ENCODE assay signal across 25 cellular contexts in genomic region chr10:92218569-92218968, GRCh38.
DNase-seq lines count a peak whose midpoint lies in the region; ATAC-seq, FAIRE-seq and TF ChIP-seq lines count a peak whose summit lies in the region.
"Had no signal": no experiment of that assay in that cellular context is flagged by ENCODE, and none has a peak within 500 bp of the region (broad histone marks: within the 10 kb centered on the region; RNA-seq: fewer than 3 reads in every experiment).

No MANE protein-coding gene starts in this region.

- intact Hi-C loops in activated T-helper 2 cell treated with anti-CD3 and anti-CD28 coated beads, Interferon-gamma antibody, Interleukin-2, Interleukin-4, amounts not matched to agents 10 μg/mL and 5 μg/mL and 100 μg/mL, durations not matched to agents 14 hours and 24 hours and 36 hours (cut with micrococcal nuclease), result no loop called here

- no peaks in the 10 kb centered on the region for H3K9me3 Mint-ChIP-seq in GM23338
- H3K9me3 Mint-ChIP-seq in neural crest cell, result no peaks in the 10 kb centered on the region
- H3K9me3 Mint-ChIP-seq in activated T-helper 2 cell treated with anti-CD3 and anti-CD28 coated beads, Interferon-gamma antibody, Interleukin-2, Interleukin-4, amounts not matched to agents 10 μg/mL and 5 μg/mL and 100 μg/mL, durations not matched to agents 14 hours and 24 hours and 36 hours, result no peaks in the 10 kb centered on the region
- H3K9me3 Mint-ChIP-seq: CD4-positive, alpha-beta memory T cell; CD4-positive, CD25-positive, alpha-beta regulatory T cell; CD8-positive, alpha-beta memory T cell had no signal

- H3K36me3 Mint-ChIP-seq in GM23338 (ENCODE audit: low read depth) (no peaks in the 10 kb centered on the region), neural crest cell (ENCODE audit: low read depth) (no peaks in the 10 kb centered on the region)
- no peaks in the 10 kb centered on the region for H3K36me3 Mint-ChIP-seq in activated T-helper 2 cell treated with anti-CD3 and anti-CD28 coated beads, Interferon-gamma antibody, Interleukin-2, Interleukin-4, amounts not matched to agents 10 μg/mL and 5 μg/mL and 100 μg/mL, durations not matched to agents 14 hours and 24 hours and 36 hours (ENCODE audit: low read depth)
- H3K36me3 Mint-ChIP-seq: CD4-positive, CD25-positive, alpha-beta regulatory T cell had no signal

- no peak overlapping the region for H3K4me3 Mint-ChIP-seq in GM23338
- H3K4me3 Mint-ChIP-seq in neural crest cell, result no peak overlapping the region
- no peak overlapping the region for H3K4me3 Mint-ChIP-seq in activated T-helper 2 cell treated with anti-CD3 and anti-CD28 coated beads, Interferon-gamma antibody, Interleukin-2, Interleukin-4, amounts not matched to agents 10 μg/mL and 5 μg/mL and 100 μg/mL, durations not matched to agents 14 hours and 24 hours and 36 hours (ENCODE audit: low read depth)
- H3K4me3 Mint-ChIP-seq: CD14-positive monocyte; CD4-positive, alpha-beta memory T cell; CD4-positive, CD25-positive, alpha-beta regulatory T cell; CD8-positive, alpha-beta memory T cell had no signal

- peak; percentile 16; the same call in 2 of the 3 replicates for ATAC-seq in GM23338

- H4K20me1 ChIP-seq in GM23338 (replicated peaks; ENCODE audit: insufficient read depth), result no peaks in the 10 kb centered on the region
- H4K20me1 ChIP-seq: BLaER1 had no signal

- H3F3A ChIP-seq in GM23338 (replicated peaks; ENCODE audit: low read depth), result no peaks in the 10 kb centered on the region

- H3K4me1 Mint-ChIP-seq in GM23338 (peaks cover 16% of the 10 kb centered on the region; the same call in 2 of the 3 replicates), neural crest cell (peaks cover 9% of the 10 kb centered on the region)
- peaks cover 3% of the 10 kb centered on the region for H3K4me1 Mint-ChIP-seq in activated T-helper 2 cell treated with anti-CD3 and anti-CD28 coated beads, Interferon-gamma antibody, Interleukin-2, Interleukin-4, amounts not matched to agents 10 μg/mL and 5 μg/mL and 100 μg/mL, durations not matched to agents 14 hours and 24 hours and 36 hours (ENCODE audit: low read depth)
- H3K4me1 Mint-ChIP-seq: CD14-positive monocyte had no signal

- H3K4me3 ChIP-seq in GM23338, result no peak overlapping the region
- H3K4me3 ChIP-seq: BLaER1 had no signal

- H3K27me3 Mint-ChIP-seq in GM23338 (ENCODE audit: insufficient read depth, low read depth, poor library complexity) (peaks cover 4% of the 10 kb centered on the region), neural crest cell (ENCODE audit: low read depth) (no peaks in the 10 kb centered on the region)
- peaks cover 8% of the 10 kb centered on the region for H3K27me3 Mint-ChIP-seq in activated T-helper 2 cell treated with anti-CD3 and anti-CD28 coated beads, Interferon-gamma antibody, Interleukin-2, Interleukin-4, amounts not matched to agents 10 μg/mL and 5 μg/mL and 100 μg/mL, durations not matched to agents 14 hours and 24 hours and 36 hours (ENCODE audit: low read depth)
- H3K27me3 Mint-ChIP-seq: CD4-positive, alpha-beta memory T cell; CD8-positive, alpha-beta memory T cell had no signal

- H2AFZ ChIP-seq in GM23338, result no peak overlapping the region

- H3K79me2 ChIP-seq in GM23338 (replicated peaks; ENCODE audit: insufficient read depth), result no peaks in the 10 kb centered on the region

- TF ChIP-seq POLR2A in GM12891 (IDR thresholded peaks at IDR 0.05; ENCODE audit: low read depth, low read length), result no peak
- no peak for TF ChIP-seq POLR2A in erythroblast (IDR thresholded peaks at IDR 0.05; ENCODE audit: low read length)

- H3K4me1 ChIP-seq in GM23338 (ENCODE audit: insufficient read depth), result peaks cover 5% of the 10 kb centered on the region
- H3K4me1 ChIP-seq: BE2C, BLaER1 had no signal

- TF ChIP-seq CTCF in GM23338 (conservative IDR thresholded peaks at IDR 0.05; ENCODE audit: low read depth in 2 of 2) (no peak), neural crest cell (conservative IDR thresholded peaks at IDR 0.05) (no peak)

- no peaks in the 10 kb centered on the region for H3K9me2 ChIP-seq in GM23338 (ENCODE audit: insufficient read depth)

- H3K27ac Mint-ChIP-seq in GM23338 (no peak overlapping the region), neural crest cell (ENCODE audit: unreplicated experiment) (peak overlapping the region; percentile 67)
- no peak overlapping the region for H3K27ac Mint-ChIP-seq in activated T-helper 2 cell treated with anti-CD3 and anti-CD28 coated beads, Interferon-gamma antibody, Interleukin-2, Interleukin-4, amounts not matched to agents 10 μg/mL and 5 μg/mL and 100 μg/mL, durations not matched to agents 14 hours and 24 hours and 36 hours
- H3K27ac Mint-ChIP-seq: CD4-positive, alpha-beta memory T cell; CD4-positive, CD25-positive, alpha-beta regulatory T cell had no signal

- H3K27ac ChIP-seq in GM23338 (ENCODE audit: low read depth), result no peak overlapping the region
- H3K27ac ChIP-seq: BLaER1 had no signal

- H3K36me3 ChIP-seq in GM23338 (ENCODE audit: insufficient read depth), result no peaks in the 10 kb centered on the region
- H3K36me3 ChIP-seq: BE2C had no signal

- DNase-seq in GM12891 (ENCODE audit: insufficient read length, low spot score) (no peak), GM23338 (ENCODE audit: low spot score) (no peak), neural crest cell (ENCODE audit: low read depth, low spot score) (no peak), SHP77 (lab: John Stamatoyannopoulos, UW) (no peak), erythroblast (lab: John Stamatoyannopoulos, UW) (no peak)
- DNase-seq in activated T-helper 2 cell treated with anti-CD3 and anti-CD28 coated beads, Interferon-gamma antibody, Interleukin-2, Interleukin-4, amounts not matched to agents 10 μg/mL and 5 μg/mL and 100 μg/mL, durations not matched to agents 14 hours and 24 hours and 36 hours (ENCODE audit: low spot score), result no peak
- DNase-seq: 8988T; ACHN; BE2C; C1 segment of cervical spinal cord; CD4-positive, alpha-beta memory T cell; CD4-positive, CD25-positive, alpha-beta regulatory T cell; CD8-positive, alpha-beta memory T cell; COR-L47; DMS 273 treated with DMSO at 0.1 percent for 48 hours; DMS153; DMS53; DMS79; DND-41; EL; GDM1 had no signal

- FAIRE-seq in GM12891 (lab: Jason Lieb, UNC), result no peak
- FAIRE-seq: A204.1, GM19239 had no signal

- no peaks in the 10 kb centered on the region for H3K27me3 ChIP-seq in GM23338 (ENCODE audit: insufficient read depth)
- H3K27me3 ChIP-seq: BE2C, BLaER1 had no signal

- no peak overlapping the region for H3K4me2 ChIP-seq in GM23338
- H3K4me2 ChIP-seq: BLaER1 had no signal

TF ChIP-seq in GM12891, 5 proteins besides CTCF, POLR2A, EP300 and RAD21:
- TF ChIP-seq POLR2AphosphoS5 (IDR thresholded peaks at IDR 0.05; ENCODE audit: low read depth, low read length) (no peak), SPI1 (IDR thresholded peaks at IDR 0.05; ENCODE audit: low read depth, low read length) (peak; percentile 76), PAX5 (IDR thresholded peaks at IDR 0.05; ENCODE audit: insufficient read depth, low read length, severe bottlenecking) (no peak), TAF1 (IDR thresholded peaks at IDR 0.05; ENCODE audit: low read depth, low read length) (no peak)

TF ChIP-seq in GM23338, 12 proteins besides CTCF, POLR2A, EP300 and RAD21:
- TF ChIP-seq CREB1 (CRISPR knock-in tag; IDR thresholded peaks at IDR 0.05; ENCODE audit: low read depth), result no peak
